Comparison of ENCODE assay signal across 19 cellular contexts in genomic region chr21:34592573-34592972, GRCh38. TPM values are rescaled to one million over a fixed set of nuclear protein-coding genes. Genes with fewer than 3 reads are reported as not detected.
DNase-seq lines count a peak whose midpoint lies in the region; ATAC-seq, FAIRE-seq and TF ChIP-seq lines count a peak whose summit lies in the region.
"Had no signal": no experiment of that assay in that cellular context is flagged by ENCODE, and none has a peak within 500 bp of the region (broad histone marks: within the 10 kb centered on the region; RNA-seq: fewer than 3 reads in every experiment).

No MANE protein-coding gene starts in this region.

- no peaks in the 10 kb centered on the region for H3K9me1 ChIP-seq in K562 (ENCODE audit: control insufficient read depth, insufficient read depth, low read length)
- H3K9me1 ChIP-seq in endothelial cell of umbilical vein (replicated peaks; ENCODE audit: control insufficient read depth, extremely low read depth, insufficient read depth, low read length), result no peaks in the 10 kb centered on the region

- ATAC-seq in K562 (no peak), GM19463 (IDR thresholded peaks at IDR 0.05; ENCODE audit: unreplicated experiment) (no peak), HG02885 (IDR thresholded peaks at IDR 0.05; ENCODE audit: poor library complexity, unreplicated experiment) (no peak)
- no peak for ATAC-seq in stimulated activated memory B cell treated with anti-CD40 and anti-IgM and Interleukin-4, amounts not matched to agents 10 μg/mL and 1 μg/mL and 100 μg/mL, for 72 hours
- ATAC-seq: GM12878, natural killer cell, T-cell had no signal

- TF ChIP-seq EP300 in K562 (IDR thresholded peaks at IDR 0.05; ENCODE audit: low read length), result no peak

- no peak for DNase-seq in K562 (ENCODE audit: extremely low read depth in 1 of 4, low spot score in 3 of 4)
- peak; percentile 16 for DNase-seq in endothelial cell of umbilical vein (ENCODE audit: low read depth, low spot score)
- DNase-seq: activated CD4-positive, alpha-beta T cell treated with anti-CD3 and anti-CD28 coated beads, Interleukin-2, amount 50 U/mL, for 48 hours; activated T-cell treated with anti-CD3 and anti-CD28 coated beads, Interleukin-2, amount 50 U/mL, for 1 hour; Calu3; effector CD8-positive, alpha-beta T cell; GDM1; MM.1S; natural killer cell; stimulated activated CD4-positive, alpha-beta T cell treated with anti-CD3 and anti-CD28 coated beads, Interleukin-2, amount 100 ng/mL, for 24 hours; T-cell had no signal

- H3K4me2 ChIP-seq in K562 (ENCODE audit: insufficient read depth, low read length) (peak overlapping the region; percentile 83), endothelial cell of umbilical vein (ENCODE audit: insufficient read depth, low read length) (no peak overlapping the region)

- POLR2A ChIA-PET in K562 (lab: Yijun Ruan, JAX) (interaction anchor here (0.7 to 1.8 kb wide), 4 partner anchors 22 to 986 kb away, joined by 3 to 4 read pairs (median 4); partner anchors contain the start of gene RCAN1), endothelial cell of umbilical vein (lab: Charles Lee) (interaction anchor here (0.5 kb wide), 1 partner anchor 15 kb away, joined by 3 read pairs; no protein-coding TSS in a partner anchor)

- BruUV-seq in K562 (replicated peaks; lab: Mats Ljungman, UMichigan), result no TSS peak
- BruUV-seq in endothelial cell of umbilical vein (replicated peaks; lab: Mats Ljungman, UMichigan), result no TSS peak

- H3K36me3 ChIP-seq in K562 (ENCODE audit: control insufficient read depth, insufficient read depth, low read length) (no peaks in the 10 kb centered on the region), endothelial cell of umbilical vein (ENCODE audit: control insufficient read depth in 2 of 2, extremely low read depth in 1 of 2, insufficient read depth in 2 of 2, low read length in 2 of 2) (no peaks in the 10 kb centered on the region), mucosa of rectum (ENCODE audit: control insufficient read depth in 2 of 2, insufficient read depth in 2 of 2, low read length in 2 of 2) (no peaks in the 10 kb centered on the region), stomach smooth muscle (ENCODE audit: control insufficient read depth in 2 of 2, insufficient read depth in 2 of 2, low read length in 2 of 2) (no peaks in the 10 kb centered on the region)

- H3K4me3 ChIP-seq in K562, result no peak overlapping the region
- no peak overlapping the region for H3K4me3 ChIP-seq in endothelial cell of umbilical vein (replicated peaks in 1 of 3; ENCODE audit: insufficient read depth in 1 of 3, low read depth in 1 of 3, low read length in 3 of 3)
- H3K4me3 ChIP-seq in mucosa of rectum (ENCODE audit: low read length in 2 of 2), result peak overlapping the region; percentile 31 to 41
- H3K4me3 ChIP-seq in stomach smooth muscle (ENCODE audit: low read length in 2 of 2), result peak overlapping the region; percentile 37 to 64
- H3K4me3 ChIP-seq: GM12878 had no signal

- H3K27ac ChIP-seq in K562 (ENCODE audit: extremely low read depth, low read depth, low read length) (no peak overlapping the region), endothelial cell of umbilical vein (ENCODE audit: insufficient read depth, low read depth, low read length) (no peak overlapping the region), mucosa of rectum (ENCODE audit: low read depth in 2 of 2, low read length in 2 of 2) (peak overlapping the region; percentile 76 to 79), stomach smooth muscle (ENCODE audit: low read length) (no peak overlapping the region)

- H3K27me3 ChIP-seq in K562 (ENCODE audit: control insufficient read depth in 2 of 2, insufficient read depth in 2 of 2, low read length in 2 of 2) (peaks cover 0 to 9% of the 10 kb centered on the region in 2 experiments; a peak in 1 of 5 replicates), endothelial cell of umbilical vein (ENCODE audit: control insufficient read depth in 2 of 2, insufficient read depth in 2 of 2, low read length in 2 of 2) (no peaks in the 10 kb centered on the region), mucosa of rectum (ENCODE audit: control insufficient read depth in 2 of 2, insufficient read depth in 2 of 2, low read length in 2 of 2) (no peaks in the 10 kb centered on the region), stomach smooth muscle (ENCODE audit: control insufficient read depth in 1 of 2, insufficient read depth in 2 of 2, low read length in 2 of 2) (no peaks in the 10 kb centered on the region)

- TF ChIP-seq POLR2A in K562 (conservative IDR thresholded peaks at IDR 0.05) (no peak), endothelial cell of umbilical vein (IDR thresholded peaks at IDR 0.05; ENCODE audit: low read depth, low read length) (no peak)

- no peak for TF ChIP-seq CTCF in K562 (IDR thresholded peaks at IDR 0.05 in 2 of 3, conservative IDR thresholded peaks at IDR 0.05 in 1 of 3; ENCODE audit: insufficient read depth in 2 of 3, low read depth in 1 of 3, low read length in 3 of 3)
- no peak for TF ChIP-seq CTCF in endothelial cell of umbilical vein (IDR thresholded peaks at IDR 0.05; ENCODE audit: extremely low read depth in 1 of 2, insufficient read depth in 1 of 2, low read depth in 1 of 2, low read length in 2 of 2)

- intact Hi-C loops in K562 (cut with micrococcal nuclease), result no loop called here
- intact Hi-C loops in endothelial cell of umbilical vein (cut with micrococcal nuclease), result no loop called here

- H3K9me3 ChIP-seq in K562 (replicated peaks; ENCODE audit: control insufficient read depth, insufficient read depth, low read depth, low read length) (no peaks in the 10 kb centered on the region), endothelial cell of umbilical vein (replicated peaks; ENCODE audit: control insufficient read depth, insufficient read depth, low read length) (no peaks in the 10 kb centered on the region), mucosa of rectum (ENCODE audit: control insufficient read depth in 2 of 2, low read length in 2 of 2) (no peaks in the 10 kb centered on the region), stomach smooth muscle (ENCODE audit: control insufficient read depth in 2 of 2, low read length in 2 of 2) (no peaks in the 10 kb centered on the region)

- no peaks in the 10 kb centered on the region for H3K79me2 ChIP-seq in K562 (ENCODE audit: control insufficient read depth, insufficient read depth, low read length)
- no peaks in the 10 kb centered on the region for H3K79me2 ChIP-seq in endothelial cell of umbilical vein (ENCODE audit: control insufficient read depth, insufficient read depth, low read length)

- CTCF ChIA-PET in K562 (lab: Yijun Ruan, JAX; ENCODE audit: low intra/inter-chr PET ratio), result no interaction called here
- CTCF ChIA-PET in endothelial cell of umbilical vein (lab: Charles Lee), result interaction anchor here (1.2 to 4.7 kb wide), 4 partner anchors 10 to 85 kb away, joined by 3 to 32 read pairs (median 14); no protein-coding TSS in a partner anchor

- H3K27ac Mint-ChIP-seq in stimulated activated memory B cell treated with anti-CD40 and anti-IgM and Interleukin-4, amounts not matched to agents 10 μg/mL and 1 μg/mL and 100 μg/mL, for 72 hours, result no peak overlapping the region
- H3K27ac Mint-ChIP-seq: activated naive CD4-positive, alpha-beta T cell treated with anti-CD3 and anti-CD28 coated beads, Interleukin-2, amount 50 U/mL, for 24 hours; B cell; natural killer cell; T-cell had no signal

- H2AFZ ChIP-seq in K562 (ENCODE audit: low read depth, low read length), result 0 out of 2 replicates have a peak overlapping the region, but pooled peaks have one; percentile 76
- no peak overlapping the region for H2AFZ ChIP-seq in endothelial cell of umbilical vein (ENCODE audit: low read depth, low read length)

- peaks cover 23% of the 10 kb centered on the region for H3K36me3 Mint-ChIP-seq in stimulated activated memory B cell treated with anti-CD40 and anti-IgM and Interleukin-4, amounts not matched to agents 10 μg/mL and 1 μg/mL and 100 μg/mL, for 72 hours
- H3K36me3 Mint-ChIP-seq: natural killer cell had no signal

- no peak for TF ChIP-seq RAD21 in K562 (CRISPR knock-in tag; conservative IDR thresholded peaks at IDR 0.05 in 1 of 2, IDR thresholded peaks at IDR 0.05 in 1 of 2)

- H4K20me1 ChIP-seq in K562 (replicated peaks; ENCODE audit: control insufficient read depth, insufficient read depth, low read length) (peaks cover 14% of the 10 kb centered on the region; the same call in 1 of the 2 replicates), endothelial cell of umbilical vein (replicated peaks; ENCODE audit: control insufficient read depth, extremely low read depth, insufficient read depth, low read length) (no peaks in the 10 kb centered on the region)

- no peaks in the 10 kb centered on the region for H3K4me1 Mint-ChIP-seq in stimulated activated memory B cell treated with anti-CD40 and anti-IgM and Interleukin-4, amounts not matched to agents 10 μg/mL and 1 μg/mL and 100 μg/mL, for 72 hours
- H3K4me1 Mint-ChIP-seq: B cell had no signal

- peaks cover 5% of the 10 kb centered on the region for H3K9me3 Mint-ChIP-seq in stimulated activated memory B cell treated with anti-CD40 and anti-IgM and Interleukin-4, amounts not matched to agents 10 μg/mL and 1 μg/mL and 100 μg/mL, for 72 hours
- H3K9me3 Mint-ChIP-seq: activated naive CD4-positive, alpha-beta T cell treated with anti-CD3 and anti-CD28 coated beads, Interleukin-2, amount 50 U/mL, for 24 hours; natural killer cell had no signal

- H3K4me1 ChIP-seq in K562 (replicated peaks in 1 of 2; ENCODE audit: control insufficient read depth in 2 of 2, insufficient read depth in 2 of 2, low read length in 2 of 2) (peaks cover 7 to 16% of the 10 kb centered on the region in 2 experiments; a peak in 4 of 5 replicates), endothelial cell of umbilical vein (ENCODE audit: control insufficient read depth, extremely low read depth, insufficient read depth, low read length) (no peaks in the 10 kb centered on the region), mucosa of rectum (ENCODE audit: control insufficient read depth in 2 of 2, insufficient read depth in 2 of 2, low read length in 2 of 2) (peaks cover 18 to 40% of the 10 kb centered on the region in 2 donors), stomach smooth muscle (ENCODE audit: control insufficient read depth, insufficient read depth, low read length) (peaks cover 42% of the 10 kb centered on the region)

- in situ Hi-C loops in K562 (cut with MboI), result no loop called here

- peak overlapping the region in 1 of 2 experiments; percentile 5; a peak in 1 of 4 replicates for H3K9ac ChIP-seq in K562 (ENCODE audit: insufficient read depth in 1 of 2, low read depth in 2 of 2, low read length in 2 of 2)
- no peak overlapping the region for H3K9ac ChIP-seq in endothelial cell of umbilical vein (replicated peaks; ENCODE audit: extremely low read depth, insufficient read depth, low read length)
- H3K9ac ChIP-seq in mucosa of rectum (ENCODE audit: low read depth in 1 of 2, low read length in 2 of 2), result no peak overlapping the region
- no peak overlapping the region for H3K9ac ChIP-seq in stomach smooth muscle (ENCODE audit: low read length in 2 of 2)

- 6% methylated on average over 9 of the region's 9 CpGs for WGBS in K562 (ENCODE audit: insufficient coverage, low coverage, missing lambda C conversion rate)

- no peak overlapping the region for H3K4me3 Mint-ChIP-seq in stimulated activated memory B cell treated with anti-CD40 and anti-IgM and Interleukin-4, amounts not matched to agents 10 μg/mL and 1 μg/mL and 100 μg/mL, for 72 hours
- H3K4me3 Mint-ChIP-seq: activated naive CD4-positive, alpha-beta T cell treated with anti-CD3 and anti-CD28 coated beads, Interleukin-2, amount 50 U/mL, for 24 hours; B cell; natural killer cell; T-cell had no signal

- dilution Hi-C loops in endothelial cell of umbilical vein (cut with MboI; ENCODE audit: extremely low pct_ligation_motif_present, low sequenced_read_pairs), result no loop called here

- FAIRE-seq in K562 (lab: Jason Lieb, UNC) (peak; percentile 6), endothelial cell of umbilical vein (lab: Jason Lieb, UNC) (no peak)
- FAIRE-seq: GM12878 had no signal

- no peaks in the 10 kb centered on the region for H3K27me3 Mint-ChIP-seq in stimulated activated memory B cell treated with anti-CD40 and anti-IgM and Interleukin-4, amounts not matched to agents 10 μg/mL and 1 μg/mL and 100 μg/mL, for 72 hours
- H3K27me3 Mint-ChIP-seq: activated naive CD4-positive, alpha-beta T cell treated with anti-CD3 and anti-CD28 coated beads, Interleukin-2, amount 50 U/mL, for 24 hours; T-cell had no signal

RNA-seq across cellular contexts. Expression of gene RCAN1, which starts 22.3 kb away (rescaled TPM):
- total RNA-seq in K562 (2011; cell fraction: chromatin; rRNA removed; ENCODE audit: low replicate concordance), result 6.1 and 7.8 TPM in 2 replicates
- total RNA-seq in K562 (2011; cell fraction: nucleolus; rRNA removed), result 3.8 and 4.2 TPM in 2 replicates
- total RNA-seq in K562 (2011; cell fraction: nucleoplasm; rRNA removed), result 6.6 and 7.6 TPM in 2 replicates
- total RNA-seq in K562 (2014; rRNA removed), result 11.9 TPM in 2 replicates
- 16.5 and 16.9 TPM in 2 replicates for total RNA-seq in K562 (2014; rRNA removed; fragmentation: Illumina TruSeq; extraction: Trizol)
- 12.3 and 14.7 TPM in 2 replicates for total RNA-seq in K562 (2015; rRNA removed; fragmentation: Illumina TruSeq; extraction: Trizol)
- 14.0 and 15.5 TPM in 2 replicates for total RNA-seq in K562 (2021)
- polyA plus RNA-seq in K562 (2011; rRNA removed), result 5.3 and 9.9 TPM in 2 replicates
- 2.7 and 3.8 TPM in 2 replicates for polyA plus RNA-seq in K562 (2011; cell fraction: cytosol; rRNA removed)
- 2.2 and 2.9 TPM in 2 replicates for polyA plus RNA-seq in K562 (2011; cell fraction: nucleus; rRNA removed)
- polyA plus RNA-seq in K562 (2012), result 14.3 and 25.6 TPM in 2 replicates
- polyA plus RNA-seq in K562 (2014; fragmentation: Illumina TruSeq; extraction: Trizol), result 13.4 and 14.9 TPM in 2 replicates
- polyA plus RNA-seq in K562 (2014; fragmentation: Nextera tagmentation; extraction: Ambion mirVana), result 1 to 10 TPM; 4.4 to 6.1 TPM
- polyA plus RNA-seq in K562 (2014; rRNA removed), result 12.3 and 15.0 TPM in 2 replicates
- polyA minus RNA-seq in K562 (2011; rRNA and poly(A)+ RNA removed), result 8.1 and 11.2 TPM in 2 replicates
- polyA minus RNA-seq in K562 (2011; cell fraction: cytosol; rRNA and poly(A)+ RNA removed), result 3.4 and 5.2 TPM in 2 replicates
- 2.7 and 3.3 TPM in 2 replicates for polyA minus RNA-seq in K562 (2011; cell fraction: nucleus; rRNA and poly(A)+ RNA removed)
- 15.9 and 16.5 TPM in 2 replicates for total RNA-seq in endothelial cell of umbilical vein
- 6.4 and 9.7 TPM in 2 replicates for polyA plus RNA-seq in endothelial cell of umbilical vein
- polyA plus RNA-seq in endothelial cell of umbilical vein (2011; cell fraction: cytosol; rRNA removed), result 8.4 and 9.1 TPM in 2 replicates
- polyA plus RNA-seq in endothelial cell of umbilical vein (2011; cell fraction: nucleus; rRNA removed), result 17.2 and 19.2 TPM in 2 replicates
- 23.8 and 25.5 TPM in 2 replicates for polyA plus RNA-seq in endothelial cell of umbilical vein (2012)
- 16.8 and 18.2 TPM in 2 replicates for polyA minus RNA-seq in endothelial cell of umbilical vein
- 5.9 TPM for polyA minus RNA-seq in endothelial cell of umbilical vein (2011; cell fraction: cytosol; rRNA and poly(A)+ RNA removed)
- polyA minus RNA-seq in endothelial cell of umbilical vein (2011; cell fraction: nucleus; rRNA and poly(A)+ RNA removed), result 28.6 and 35.7 TPM in 2 replicates

Comparison
In these comparisons a context has a peak if more than half of its experiments do, and no peak if none do; other contexts are left out.
1. H3K27ac ChIP-seq: peak in mucosa of rectum (2 of 2); none in K562 (single experiment), endothelial cell of umbilical vein (single experiment) and stomach smooth muscle (single experiment).
2. H3K4me3 ChIP-seq: peak in mucosa of rectum (2 of 2) and stomach smooth muscle (2 of 2); none in K562 (single experiment) and endothelial cell of umbilical vein (0 of 3).